In genomic region chr13:24680258-24680920, GRCh38 we compare ENCODE assay signal across 8 cellular contexts. TPM values are rescaled to one million over a fixed set of nuclear protein-coding genes. Genes with fewer than 3 reads are reported as not detected.
DNase-seq lines count a peak whose midpoint lies in the region; ATAC-seq and TF ChIP-seq lines count a peak whose summit lies in the region.

Gene ATP12A (plus strand): TSS chr13:24680408. CDS start chr13:24680744, 336 bp downstream.

- no peaks in the 10 kb centered on the region for H3K9me3 ChIP-seq in left ventricle myocardium inferior (replicated peaks)
- no peaks in the 10 kb centered on the region for H3K9me3 ChIP-seq in spleen

- TF ChIP-seq POLR2A in spleen (IDR thresholded peaks at IDR 0.05): no peak

- no peak within 1 kb of the TSS for H3K27ac ChIP-seq in left ventricle myocardium inferior (replicated peaks)
- no peak within 1 kb of the TSS for H3K27ac ChIP-seq in spleen

- TF ChIP-seq CTCF in left ventricle myocardium inferior (IDR thresholded peaks at IDR 0.05; ENCODE audit: borderline replicate concordance) (no peak), spleen (IDR thresholded peaks at IDR 0.05 in 8 of 11, conservative IDR thresholded peaks at IDR 0.05 in 3 of 11) (peak in 2 of 11 experiments; percentile 10)

- H3K36me3 ChIP-seq in left ventricle myocardium inferior: no peaks in the 10 kb centered on the region
- H3K36me3 ChIP-seq in spleen: no peaks in the 10 kb centered on the region

- intact Hi-C loops in left ventricle myocardium inferior (cut with micrococcal nuclease): no loop called here
- intact Hi-C loops in spleen (cut with DNase I; ENCODE audit: low total_unique reads): no loop called here

- peaks cover 27% of the 10 kb centered on the region for H3K4me1 ChIP-seq in left ventricle myocardium inferior
- peaks cover 5 to 36% (median 28%) of the 10 kb centered on the region in 6 donors for H3K4me1 ChIP-seq in spleen

- ATAC-seq in GM19467 (IDR thresholded peaks at IDR 0.05; ENCODE audit: unreplicated experiment): no peak
- no peak for ATAC-seq in GM18502 (IDR thresholded peaks at IDR 0.05; ENCODE audit: poor library complexity, unreplicated experiment)
- ATAC-seq in GM18519 (IDR thresholded peaks at IDR 0.05; ENCODE audit: low FRiP score, unreplicated experiment): no peak

- H3K27me3 ChIP-seq in left ventricle myocardium inferior (ENCODE audit: low read depth): peaks cover 56% of the 10 kb centered on the region
- peaks cover 6 to 63% (median 27%) of the 10 kb centered on the region in 7 donors for H3K27me3 ChIP-seq in spleen (replicated peaks in 1 of 7)

- WGBS in spleen, 5 donors: 1 to 2% (median 1%) methylated on average over 22 to 75 of the region's 75 CpGs

- H3K4me3 ChIP-seq in left ventricle myocardium inferior (peak within 1 kb of the TSS; percentile 58), spleen (peak within 1 kb of the TSS; percentile 17 to 72 (median 41))

- DNase-seq in NCI-H510A treated with DMSO at 0.1 percent for 48 hours (lab: John Stamatoyannopoulos, UW) (peak; percentile 8), NCI-H510A (lab: John Stamatoyannopoulos, UW) (no peak), left ventricle myocardium inferior (no peak), spleen (no peak)
- peak; percentile 48 for DNase-seq in activated T-cell treated with anti-CD3 and anti-CD28 coated beads, Interleukin-2, amount 50 U/mL, for 1 hour

RNA-seq across cellular contexts. Expression of gene ATP12A, which starts in this region (rescaled TPM):
- not detected for total RNA-seq in left ventricle myocardium inferior
- not detected for total RNA-seq in spleen
- not detected for polyA plus RNA-seq in spleen

Comparison
In these comparisons a context has a peak if more than half of its experiments do, and no peak if none do; other contexts are left out.
1. DNase-seq: peak in NCI-H510A treated with DMSO at 0.1 percent for 48 hours (single experiment) and activated T-cell treated with anti-CD3 and anti-CD28 coated beads, Interleukin-2, amount 50 U/mL, for 1 hour (single experiment); none in NCI-H510A (single experiment), left ventricle myocardium inferior (single experiment) and spleen (single experiment).